In genomic region chr6:130965657-130966056, GRCh38 we compare ENCODE assay signal across 18 cellular contexts.
A peak's percentile ranks its signal among the peaks of the same experiment; 100 is the strongest.
DNase-seq lines count a peak whose midpoint lies in the region; ATAC-seq and TF ChIP-seq lines count a peak whose summit lies in the region.
"Had no signal": no experiment of that assay in that cellular context is flagged by ENCODE, and none has a peak within 500 bp of the region (broad histone marks: within the 10 kb centered on the region; RNA-seq: fewer than 3 reads in every experiment).

No MANE protein-coding gene starts in this region.

- no peak for ATAC-seq in HG02759 (IDR thresholded peaks at IDR 0.05; ENCODE audit: unreplicated experiment)
- ATAC-seq: body of pancreas, Panc1, SK-N-SH treated with all-trans-retinoic acid at 6 μM for 48 hours had no signal

- H4K20me1 ChIP-seq in GM23248 (ENCODE audit: insufficient read depth), result no peaks in the 10 kb centered on the region

- H3K9me2 ChIP-seq in GM23248 (ENCODE audit: insufficient read depth), result no peaks in the 10 kb centered on the region

- H3K9me3 ChIP-seq in GM23248 (ENCODE audit: low read depth), result no peaks in the 10 kb centered on the region
- H3K9me3 ChIP-seq: body of pancreas, sigmoid colon had no signal

- H3K36me3 ChIP-seq in GM23248 (ENCODE audit: low read depth), result no peaks in the 10 kb centered on the region
- H3K36me3 ChIP-seq: sigmoid colon had no signal

- H2AFZ ChIP-seq in GM23248, result no peak overlapping the region

- peaks cover 80% of the 10 kb centered on the region for H3K79me2 ChIP-seq in GM23248 (ENCODE audit: insufficient read depth)

- H3K4me1 ChIP-seq in GM23248 (ENCODE audit: insufficient read depth), result peaks cover 52% of the 10 kb centered on the region

- H3K27me3 ChIP-seq in GM23248 (replicated peaks; ENCODE audit: insufficient read depth), result no peaks in the 10 kb centered on the region
- H3K27me3 ChIP-seq: body of pancreas, dorsolateral prefrontal cortex, sigmoid colon had no signal

- H3K4me3 ChIP-seq in AG09309 (ENCODE audit: control insufficient read depth, low read depth, low read length) (no peak overlapping the region), GM23248 (peak overlapping the region; percentile 48), cardiac fibroblast (replicated peaks in 1 of 2; ENCODE audit: low read depth in 2 of 2, low read length in 2 of 2) (no peak overlapping the region)
- H3K4me3 ChIP-seq: body of pancreas, sigmoid colon had no signal

- no peak overlapping the region for H3K9ac ChIP-seq in GM23248

- H3K4me2 ChIP-seq in GM23248 (ENCODE audit: unreplicated experiment), result peak overlapping the region; percentile 72

- in situ Hi-C loops in GM23248 (cut with MboI) (no loop called here), KBM-7 (cut with MboI; ENCODE audit: low pct_unique_long_range_greater_than_20kb, low sequenced_read_pairs) (no loop called here)

- H3K27ac ChIP-seq in GM23248, result peak overlapping the region; percentile 41
- H3K27ac ChIP-seq: body of pancreas, sigmoid colon had no signal

- DNase-seq in AG09309 (ENCODE audit: low read depth) (peak; percentile 89), GM23248 (peak; percentile 85), cardiac fibroblast (ENCODE audit: low read depth in 2 of 2) (peak; percentile 76 to 88), iris pigment epithelial cell (ENCODE audit: low read depth) (peak; percentile 72), NCI-H2196 (lab: John Stamatoyannopoulos, UW; ENCODE audit: unreplicated experiment) (no peak), activated gamma-delta T cell treated with Interleukin-2 at 50 U/mL for 16 hours (no peak), KBM-7 (no peak)
- DNase-seq: activated CD4-positive, alpha-beta T cell treated with anti-CD3 and anti-CD28 coated beads for 48 hours; activated CD8-positive, alpha-beta memory T cell treated with anti-CD3 and anti-CD28 coated beads, Interleukin-2, amount 50 U/mL, for 48 hours; activated naive CD4-positive, alpha-beta T cell treated with Interleukin-2 at 50 U/mL for 16 hours; AML-193; body of pancreas; dorsolateral prefrontal cortex; NCI-H1048; sigmoid colon had no signal

- peaks cover 35% of the 10 kb centered on the region for H3F3A ChIP-seq in GM23248 (ENCODE audit: insufficient read depth)

- TF ChIP-seq CTCF in AG09309 (IDR thresholded peaks at IDR 0.05; ENCODE audit: control insufficient read depth, insufficient read depth, low read depth, low read length, missing control alignments) (no peak), cardiac fibroblast (IDR thresholded peaks at IDR 0.05; ENCODE audit: low read depth, low read length) (no peak)

Comparison
In these comparisons a context has a peak if more than half of its experiments do, and no peak if none do; other contexts are left out.
1. DNase-seq: peak in AG09309 (single experiment), GM23248 (single experiment), cardiac fibroblast (2 of 2) and iris pigment epithelial cell (single experiment); none in NCI-H2196 (single experiment), activated gamma-delta T cell treated with Interleukin-2 at 50 U/mL for 16 hours (single experiment) and KBM-7 (single experiment).